ENCODE assay signal across 8 cellular contexts in the genomic region with DNA sequence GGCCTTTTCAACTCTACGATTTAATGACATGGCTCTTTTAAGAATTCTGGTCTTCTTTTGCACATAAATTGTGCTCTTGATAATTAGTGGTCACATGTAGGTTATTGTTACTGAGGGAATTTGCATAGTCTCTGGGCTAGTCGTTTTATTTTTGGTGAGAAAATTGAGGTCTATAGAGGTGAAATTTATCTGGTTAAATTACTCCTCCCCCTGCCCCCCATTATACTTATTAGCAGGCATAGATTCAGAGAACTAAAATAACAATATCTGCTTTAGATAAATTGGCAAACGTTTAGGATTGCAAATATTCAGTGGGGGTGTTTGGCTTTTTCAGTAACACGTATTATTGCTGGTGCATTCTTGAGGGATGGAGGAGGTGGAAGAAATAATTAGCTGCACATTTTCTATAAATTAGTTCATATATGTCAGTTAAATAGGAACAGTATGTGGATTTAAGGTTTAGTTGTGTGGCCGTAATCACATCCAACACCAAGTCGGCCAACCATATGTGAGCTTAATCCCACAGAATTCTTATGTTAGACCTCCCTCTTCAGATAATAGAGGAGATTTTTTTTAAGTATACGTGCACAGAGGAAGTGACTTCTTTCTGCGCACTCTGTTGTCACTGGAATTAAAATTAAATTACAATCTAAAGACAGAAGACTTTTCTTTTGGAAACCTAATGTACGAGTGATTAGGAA. TPM values are rescaled to one million over a fixed set of nuclear protein-coding genes. Genes with fewer than 3 reads are reported as not detected.
DNase-seq lines count a peak whose midpoint lies in the region; ATAC-seq and TF ChIP-seq lines count a peak whose summit lies in the region.

No MANE protein-coding gene starts in this region.

- H4K20me1 ChIP-seq in OCI-LY3 (ENCODE audit: insufficient read depth, low read length): peaks cover 27% of the 10 kb centered on the region

- peak overlapping the region; percentile 73 for H3K27ac ChIP-seq in CD8-positive, alpha-beta memory T cell (ENCODE audit: low read depth, low read length)
- H3K27ac ChIP-seq in OCI-LY3 (ENCODE audit: low read length) (no peak overlapping the region), endodermal cell (ENCODE audit: low read depth, low read length) (no peak overlapping the region), neutrophil (no peak overlapping the region)

- H2AFZ ChIP-seq in OCI-LY3 (ENCODE audit: low read depth, low read length): no peak overlapping the region; the same call in 1 of the 2 replicates

- POLR2A ChIA-PET in CD8-positive, alpha-beta memory T cell (lab: Charles Lee): no interaction called here
- POLR2A ChIA-PET in HEK293T (lab: Yijun Ruan, JAX): interaction anchor here (1.1 kb wide), 1 partner anchor 9 kb away, joined by 4 read pairs; no protein-coding TSS in a partner anchor

- TF ChIP-seq CTCF in OCI-LY3 (IDR thresholded peaks at IDR 0.05; ENCODE audit: low read depth, low read length) (no peak), endodermal cell (conservative IDR thresholded peaks at IDR 0.05) (no peak), neutrophil (IDR thresholded peaks at IDR 0.05) (no peak)

- H3K27me3 ChIP-seq in CD8-positive, alpha-beta memory T cell (ENCODE audit: insufficient read depth, low read length, poor library complexity, severe bottlenecking): no peaks in the 10 kb centered on the region
- H3K27me3 ChIP-seq in OCI-LY3 (ENCODE audit: low read depth, low read length) (no peaks in the 10 kb centered on the region), endodermal cell (ENCODE audit: control insufficient read depth, insufficient read depth, low read length, poor library complexity, severe bottlenecking) (no peaks in the 10 kb centered on the region), neutrophil (peaks cover 68% of the 10 kb centered on the region)

- H3K79me2 ChIP-seq in OCI-LY3 (ENCODE audit: low read length): peaks cover 60% of the 10 kb centered on the region

- peaks cover 6% of the 10 kb centered on the region for H3K4me1 ChIP-seq in CD8-positive, alpha-beta memory T cell (ENCODE audit: insufficient read depth, low read length)
- H3K4me1 ChIP-seq in OCI-LY3 (ENCODE audit: low read length) (peaks cover 8% of the 10 kb centered on the region), endodermal cell (ENCODE audit: control insufficient read depth, insufficient read depth, low read length) (peaks cover 7% of the 10 kb centered on the region), neutrophil (ENCODE audit: control insufficient read depth in 1 of 2, insufficient read depth in 1 of 2, low read depth in 1 of 2, low read length in 1 of 2) (peaks cover 30% of the 10 kb centered on the region in 2 experiments)

- peak overlapping the region; percentile 70 for H3K4me2 ChIP-seq in OCI-LY3 (ENCODE audit: low read length)

- no peaks in the 10 kb centered on the region for H3K9me3 ChIP-seq in CD8-positive, alpha-beta memory T cell (ENCODE audit: low read length)
- no peaks in the 10 kb centered on the region for H3K9me3 ChIP-seq in OCI-LY3 (ENCODE audit: insufficient read depth, low read length)
- H3K9me3 ChIP-seq in endodermal cell (ENCODE audit: control insufficient read depth, low read length): no peaks in the 10 kb centered on the region
- no peaks in the 10 kb centered on the region for H3K9me3 ChIP-seq in neutrophil

- H3K4me3 ChIP-seq in CD8-positive, alpha-beta memory T cell (ENCODE audit: low read length): peak overlapping the region; percentile 85
- H3K4me3 ChIP-seq in OCI-LY3 (ENCODE audit: low read length) (peak overlapping the region; percentile 95), endodermal cell (ENCODE audit: low read length) (peak overlapping the region; percentile 88), neutrophil (ENCODE audit: low read depth in 1 of 2, low read length in 1 of 2) (peak overlapping the region; percentile 51 to 71)

- H3K27ac Mint-ChIP-seq in CD8-positive, alpha-beta memory T cell: peak overlapping the region in 7 of 8 donors; percentile 14 to 93 (median 81)
- peak overlapping the region; percentile 76 for H3K27ac Mint-ChIP-seq in endodermal cell

- no peaks in the 10 kb centered on the region for H3K9me3 Mint-ChIP-seq in CD8-positive, alpha-beta memory T cell
- H3K9me3 Mint-ChIP-seq in endodermal cell: no peaks in the 10 kb centered on the region

- H3K36me3 Mint-ChIP-seq in CD8-positive, alpha-beta memory T cell: peaks cover 0 to 6% (median 6%) of the 10 kb centered on the region in 3 donors
- no peaks in the 10 kb centered on the region for H3K36me3 Mint-ChIP-seq in endodermal cell (ENCODE audit: low read depth)

- DNase-seq in CD8-positive, alpha-beta memory T cell: no peak
- DNase-seq in endodermal cell: no peak
- DNase-seq in inferior parietal cortex (ENCODE audit: extremely low spot score): no peak
- DNase-seq in HEK293T (ENCODE audit: extremely low spot score): no peak

- H3K9ac ChIP-seq in OCI-LY3 (ENCODE audit: low read length) (peak overlapping the region; percentile 92), endodermal cell (ENCODE audit: extremely low read depth, low read length, poor library complexity, severe bottlenecking) (peak overlapping the region; percentile 75)

- H3K4me1 Mint-ChIP-seq in CD8-positive, alpha-beta memory T cell: peaks cover 20 to 33% (median 22%) of the 10 kb centered on the region in 3 donors
- H3K4me1 Mint-ChIP-seq in endodermal cell: peaks cover 32% of the 10 kb centered on the region

- CTCF ChIA-PET in CD8-positive, alpha-beta memory T cell (lab: Charles Lee): interaction anchor here (1.1 to 1.5 kb wide), 2 partner anchors 20 to 102 kb away, joined by 3 read pairs; no protein-coding TSS in a partner anchor
- CTCF ChIA-PET in HEK293T (lab: Yijun Ruan, JAX): interaction anchor here (0.8 to 1.1 kb wide), 2 partner anchors 34 to 252 kb away, joined by 3 read pairs; no protein-coding TSS in a partner anchor

- no peaks in the 10 kb centered on the region for H3K27me3 Mint-ChIP-seq in CD8-positive, alpha-beta memory T cell
- peaks cover 10% of the 10 kb centered on the region for H3K27me3 Mint-ChIP-seq in endodermal cell (ENCODE audit: insufficient read depth)

- H3K4me3 Mint-ChIP-seq in CD8-positive, alpha-beta memory T cell: peak overlapping the region; percentile 86 to 98 (median 91)
- peak overlapping the region; percentile 88 for H3K4me3 Mint-ChIP-seq in endodermal cell

- H3K36me3 ChIP-seq in CD8-positive, alpha-beta memory T cell (ENCODE audit: insufficient read depth, low read length): no peaks in the 10 kb centered on the region
- H3K36me3 ChIP-seq in OCI-LY3 (replicated peaks; ENCODE audit: low read depth, low read length): peaks cover 6% of the 10 kb centered on the region
- H3K36me3 ChIP-seq in endodermal cell (ENCODE audit: control insufficient read depth, insufficient read depth, low read length): no peaks in the 10 kb centered on the region
- H3K36me3 ChIP-seq in neutrophil: no peaks in the 10 kb centered on the region

- 0 to 52% methylated on average over 1 to 8 of the region's 9 CpGs for WGBS in endodermal cell (ENCODE audit: insufficient coverage in 1 of 2, insufficient read length in 1 of 2), 2 experiments

- ATAC-seq in HG02678 (IDR thresholded peaks at IDR 0.05; ENCODE audit: unreplicated experiment): no peak
- no peak for ATAC-seq in GM19035 (IDR thresholded peaks at IDR 0.05; ENCODE audit: unreplicated experiment)

TF ChIP-seq in HEK293T, 16 proteins besides CTCF, POLR2A, EP300 and RAD21:
- TF ChIP-seq LEF1 (IDR thresholded peaks at IDR 0.05; ENCODE audit: borderline replicate concordance) (no peak), FOXA1 (IDR thresholded peaks at IDR 0.05) (no peak), BHLHE40 (IDR thresholded peaks at IDR 0.05; ENCODE audit: borderline replicate concordance) (no peak), L3MBTL2 (conservative IDR thresholded peaks at IDR 0.05) (no peak), HDGF (IDR thresholded peaks at IDR 0.05; ENCODE audit: borderline replicate concordance) (no peak), SUZ12 (IDR thresholded peaks at IDR 0.05) (no peak), ELF4 (IDR thresholded peaks at IDR 0.05) (no peak), SP1 (IDR thresholded peaks at IDR 0.05) (no peak), TARDBP (IDR thresholded peaks at IDR 0.05) (no peak), ARNT (IDR thresholded peaks at IDR 0.05) (no peak), FOXM1 (IDR thresholded peaks at IDR 0.05; ENCODE audit: borderline replicate concordance) (no peak), NFRKB (IDR thresholded peaks at IDR 0.05) (no peak), CTBP1 (IDR thresholded peaks at IDR 0.05; ENCODE audit: borderline replicate concordance) (no peak), FOXK2 (IDR thresholded peaks at IDR 0.05) (no peak), ZNF384 (IDR thresholded peaks at IDR 0.05) (no peak)
- TF ChIP-seq, protein P1, sequence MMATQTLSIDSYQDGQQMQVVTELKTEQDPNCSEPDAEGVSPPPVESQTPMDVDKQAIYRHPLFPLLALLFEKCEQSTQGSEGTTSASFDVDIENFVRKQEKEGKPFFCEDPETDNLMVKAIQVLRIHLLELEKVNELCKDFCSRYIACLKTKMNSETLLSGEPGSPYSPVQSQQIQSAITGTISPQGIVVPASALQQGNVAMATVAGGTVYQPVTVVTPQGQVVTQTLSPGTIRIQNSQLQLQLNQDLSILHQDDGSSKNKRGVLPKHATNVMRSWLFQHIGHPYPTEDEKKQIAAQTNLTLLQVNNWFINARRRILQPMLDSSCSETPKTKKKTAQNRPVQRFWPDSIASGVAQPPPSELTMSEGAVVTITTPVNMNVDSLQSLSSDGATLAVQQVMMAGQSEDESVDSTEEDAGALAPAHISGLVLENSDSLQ (IDR thresholded peaks at IDR 0.05): no peak
TF ChIP-seq in HEK293T: peak in this region for 0.

RNA-seq across cellular contexts. Expression of a gene that starts 1.9 kb away (rescaled TPM):
- total RNA-seq in CD8-positive, alpha-beta memory T cell: 10 to 100 TPM; 54.3 to 56.8 TPM
- 34.8 TPM for polyA plus RNA-seq in CD8-positive, alpha-beta memory T cell
- 100 to 1,000 TPM; 102 to 116 TPM for total RNA-seq in endodermal cell
- polyA plus RNA-seq in endodermal cell (2013, experiment 1 of 2): 130 TPM
- polyA plus RNA-seq in endodermal cell (2013, experiment 2 of 2): 129 TPM

RNA-seq across cellular contexts. Expression of a gene that starts 53.5 kb away (rescaled TPM):
- total RNA-seq in CD8-positive, alpha-beta memory T cell: not detected
- not detected for polyA plus RNA-seq in CD8-positive, alpha-beta memory T cell
- total RNA-seq in endodermal cell: 1 to 10 TPM; 1.2 to 2.6 TPM
- 0.50 TPM for polyA plus RNA-seq in endodermal cell (2013, experiment 1 of 2)
- 0.46 TPM for polyA plus RNA-seq in endodermal cell (2013, experiment 2 of 2)
